Comparison of ENCODE assay signal across 1 cellular context in the genomic region with DNA sequence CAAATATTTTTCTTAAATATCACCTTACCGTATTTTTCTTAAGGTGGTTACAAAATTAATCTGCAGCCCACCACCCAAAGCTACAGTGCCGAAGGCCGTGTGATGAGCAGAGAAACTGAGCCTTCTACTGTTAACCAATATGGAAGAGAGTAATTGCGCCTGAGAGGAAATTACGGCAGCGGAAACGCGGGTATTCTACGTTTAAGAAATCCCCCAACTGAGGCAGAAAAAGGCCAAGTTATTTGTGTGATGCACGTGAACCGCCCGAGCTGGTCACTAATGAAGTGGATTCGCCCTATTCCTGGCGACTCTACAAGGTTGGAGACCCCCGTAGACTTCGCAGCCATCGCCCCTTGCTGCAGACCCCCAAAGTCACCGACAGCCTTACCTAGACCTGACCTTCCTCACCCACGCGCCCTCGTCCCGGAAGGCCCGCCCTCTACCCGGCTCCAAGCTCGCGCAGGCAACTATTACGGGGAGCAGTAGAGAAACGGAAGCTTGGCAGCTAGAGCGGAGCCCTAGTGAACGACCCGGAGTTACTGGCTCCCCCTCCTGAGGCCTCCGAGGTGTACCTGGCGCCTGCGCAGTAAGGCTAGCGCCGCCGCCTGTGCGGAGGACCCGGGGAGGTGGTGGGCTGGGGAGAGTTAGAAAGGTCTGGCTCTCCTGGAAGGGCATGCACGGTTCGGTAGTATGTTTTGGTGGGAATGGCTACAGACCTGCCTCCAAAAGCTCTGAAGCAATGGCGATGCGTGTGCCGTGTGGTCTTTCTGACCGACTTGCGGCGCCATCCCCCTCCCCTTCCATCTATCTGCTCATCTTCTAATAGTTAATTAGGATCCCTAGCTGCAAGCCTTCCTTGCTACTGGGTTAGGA.
A peak's percentile ranks its signal among the peaks of the same experiment; 100 is the strongest.
TF ChIP-seq lines count a peak whose summit lies in the region.

Gene MRPS33, minus strand, starts transcription at position 430 of the 873 bp plus-strand sequence. CDS start 4,319 bp downstream, outside the sequence.

TF ChIP-seq in HEK293, 187 proteins besides CTCF, POLR2A, EP300 and RAD21 (continued from another document and continues in another):
- TF ChIP-seq ZNF202 (tag by site-specific recombination; IDR thresholded peaks at IDR 0.05; ENCODE audit: borderline replicate concordance) (no peak), ZNF311 (tag by site-specific recombination; IDR thresholded peaks at IDR 0.05; ENCODE audit: borderline replicate concordance) (no peak), ZBTB21 (tag by site-specific recombination; IDR thresholded peaks at IDR 0.05) (peak; percentile 65), TRIM28 (IDR thresholded peaks at IDR 0.05; ENCODE audit: borderline replicate concordance, low read length) (peak; percentile 96), SP2 (tag by site-specific recombination; IDR thresholded peaks at IDR 0.05) (peak; percentile 84), ZNF366 (tag by site-specific recombination; conservative IDR thresholded peaks at IDR 0.05) (0 out of 2 replicates have a peak, but pooled peaks have one; percentile 4), ZBTB20 (tag by site-specific recombination; IDR thresholded peaks at IDR 0.05) (peak; percentile 55; the same call in 1 of the 2 replicates), ZNF76 (tag by site-specific recombination; IDR thresholded peaks at IDR 0.05; ENCODE audit: borderline replicate concordance, low read depth) (peak; percentile 77; the same call in 1 of the 2 replicates), ZNF398 (tag by site-specific recombination; IDR thresholded peaks at IDR 0.05) (no peak), ZNF16 (tag by site-specific recombination; IDR thresholded peaks at IDR 0.05; ENCODE audit: low read depth) (peak; percentile 8; the same call in 1 of the 2 replicates), ZBTB7A (tag by site-specific recombination; IDR thresholded peaks at IDR 0.05; ENCODE audit: low read depth) (0 out of 2 replicates have a peak, but pooled peaks have one; percentile 60), ZSCAN23 (tag by site-specific recombination; IDR thresholded peaks at IDR 0.05) (0 out of 2 replicates have a peak, but pooled peaks have one; percentile 9), ZNF146 (tag by site-specific recombination; IDR thresholded peaks at IDR 0.05) (no peak; the same call in 1 of the 2 replicates), ZNF692 (tag by site-specific recombination; IDR thresholded peaks at IDR 0.05) (peak; percentile 73), ZNF239 (tag by site-specific recombination; IDR thresholded peaks at IDR 0.05) (no peak), ZNF580 (tag by site-specific recombination; IDR thresholded peaks at IDR 0.05) (peak; percentile 85; the same call in 1 of the 2 replicates), ZXDB (tag by site-specific recombination; IDR thresholded peaks at IDR 0.05) (peak; percentile 93), ZNF10 (tag by site-specific recombination; IDR thresholded peaks at IDR 0.05) (peak; percentile 50; the same call in 1 of the 2 replicates), ZNF561 (tag by site-specific recombination; IDR thresholded peaks at IDR 0.05; ENCODE audit: borderline replicate concordance) (peak; percentile 77; the same call in 1 of the 2 replicates), OVOL3 (tag by site-specific recombination; IDR thresholded peaks at IDR 0.05) (peak; percentile 59; the same call in 1 of the 2 replicates), ZNF560 (tag by site-specific recombination; IDR thresholded peaks at IDR 0.05; ENCODE audit: borderline replicate concordance) (no peak), ZNF391 (tag by site-specific recombination; IDR thresholded peaks at IDR 0.05; ENCODE audit: borderline replicate concordance, low read depth) (peak; percentile 22; the same call in 1 of the 2 replicates), KLF9 (tag by site-specific recombination; IDR thresholded peaks at IDR 0.05; ENCODE audit: low read depth) (peak; percentile 33), ZSCAN16 (tag by site-specific recombination; IDR thresholded peaks at IDR 0.05) (no peak), ZNF660 (tag by site-specific recombination; IDR thresholded peaks at IDR 0.05) (peak; percentile 91), ZNF155 (tag by site-specific recombination; IDR thresholded peaks at IDR 0.05) (no peak), ZNF558 (tag by site-specific recombination; IDR thresholded peaks at IDR 0.05) (no peak), GLIS1 (tag by site-specific recombination; IDR thresholded peaks at IDR 0.05) (peak; percentile 46), ZNF785 (tag by site-specific recombination; IDR thresholded peaks at IDR 0.05) (no peak), ZSCAN5A (tag by site-specific recombination; IDR thresholded peaks at IDR 0.05) (peak; percentile 77), ZFHX2 (tag by site-specific recombination; conservative IDR thresholded peaks at IDR 0.05) (peak; percentile 88)
- TF ChIP-seq, protein P1, sequence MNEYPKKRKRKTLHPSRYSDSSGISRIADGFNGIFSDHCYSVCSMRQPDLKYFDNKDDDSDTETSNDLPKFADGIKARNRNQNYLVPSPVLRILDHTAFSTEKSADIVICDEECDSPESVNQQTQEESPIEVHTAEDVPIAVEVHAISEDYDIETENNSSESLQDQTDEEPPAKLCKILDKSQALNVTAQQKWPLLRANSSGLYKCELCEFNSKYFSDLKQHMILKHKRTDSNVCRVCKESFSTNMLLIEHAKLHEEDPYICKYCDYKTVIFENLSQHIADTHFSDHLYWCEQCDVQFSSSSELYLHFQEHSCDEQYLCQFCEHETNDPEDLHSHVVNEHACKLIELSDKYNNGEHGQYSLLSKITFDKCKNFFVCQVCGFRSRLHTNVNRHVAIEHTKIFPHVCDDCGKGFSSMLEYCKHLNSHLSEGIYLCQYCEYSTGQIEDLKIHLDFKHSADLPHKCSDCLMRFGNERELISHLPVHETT (tag by site-specific recombination; IDR thresholded peaks at IDR 0.05), result peak; percentile 83
- TF ChIP-seq, protein P2, sequence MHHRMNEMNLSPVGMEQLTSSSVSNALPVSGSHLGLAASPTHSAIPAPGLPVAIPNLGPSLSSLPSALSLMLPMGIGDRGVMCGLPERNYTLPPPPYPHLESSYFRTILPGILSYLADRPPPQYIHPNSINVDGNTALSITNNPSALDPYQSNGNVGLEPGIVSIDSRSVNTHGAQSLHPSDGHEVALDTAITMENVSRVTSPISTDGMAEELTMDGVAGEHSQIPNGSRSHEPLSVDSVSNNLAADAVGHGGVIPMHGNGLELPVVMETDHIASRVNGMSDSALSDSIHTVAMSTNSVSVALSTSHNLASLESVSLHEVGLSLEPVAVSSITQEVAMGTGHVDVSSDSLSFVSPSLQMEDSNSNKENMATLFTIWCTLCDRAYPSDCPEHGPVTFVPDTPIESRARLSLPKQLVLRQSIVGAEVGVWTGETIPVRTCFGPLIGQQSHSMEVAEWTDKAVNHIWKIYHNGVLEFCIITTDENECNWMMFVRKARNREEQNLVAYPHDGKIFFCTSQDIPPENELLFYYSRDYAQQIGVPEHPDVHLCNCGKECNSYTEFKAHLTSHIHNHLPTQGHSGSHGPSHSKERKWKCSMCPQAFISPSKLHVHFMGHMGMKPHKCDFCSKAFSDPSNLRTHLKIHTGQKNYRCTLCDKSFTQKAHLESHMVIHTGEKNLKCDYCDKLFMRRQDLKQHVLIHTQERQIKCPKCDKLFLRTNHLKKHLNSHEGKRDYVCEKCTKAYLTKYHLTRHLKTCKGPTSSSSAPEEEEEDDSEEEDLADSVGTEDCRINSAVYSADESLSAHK (tag by site-specific recombination; IDR thresholded peaks at IDR 0.05), result 0 out of 2 replicates have a peak, but pooled peaks have one; percentile 14
- TF ChIP-seq, protein P3, sequence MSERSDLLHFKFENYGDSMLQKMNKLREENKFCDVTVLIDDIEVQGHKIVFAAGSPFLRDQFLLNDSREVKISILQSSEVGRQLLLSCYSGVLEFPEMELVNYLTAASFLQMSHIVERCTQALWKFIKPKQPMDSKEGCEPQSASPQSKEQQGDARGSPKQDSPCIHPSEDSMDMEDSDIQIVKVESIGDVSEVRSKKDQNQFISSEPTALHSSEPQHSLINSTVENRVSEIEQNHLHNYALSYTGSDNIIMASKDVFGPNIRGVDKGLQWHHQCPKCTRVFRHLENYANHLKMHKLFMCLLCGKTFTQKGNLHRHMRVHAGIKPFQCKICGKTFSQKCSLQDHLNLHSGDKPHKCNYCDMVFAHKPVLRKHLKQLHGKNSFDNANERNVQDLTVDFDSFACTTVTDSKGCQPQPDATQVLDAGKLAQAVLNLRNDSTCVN (tag by site-specific recombination; optimal IDR thresholded peaks at IDR 0.05), result peak; percentile 84
- TF ChIP-seq, protein P4, sequence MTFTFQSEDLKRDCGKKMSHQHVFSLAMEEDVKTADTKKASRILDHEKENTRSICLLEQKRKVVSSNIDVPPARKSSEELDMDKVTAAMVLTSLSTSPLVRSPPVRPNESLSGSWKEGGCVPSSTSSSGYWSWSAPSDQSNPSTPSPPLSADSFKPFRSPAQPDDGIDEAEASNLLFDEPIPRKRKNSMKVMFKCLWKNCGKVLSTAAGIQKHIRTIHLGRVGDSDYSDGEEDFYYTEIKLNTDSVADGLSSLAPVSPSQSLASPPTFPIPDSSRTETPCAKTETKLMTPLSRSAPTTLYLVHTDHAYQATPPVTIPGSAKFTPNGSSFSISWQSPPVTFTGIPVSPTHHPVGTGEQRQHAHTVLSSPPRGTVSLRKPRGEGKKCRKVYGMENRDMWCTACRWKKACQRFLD (tag by site-specific recombination; IDR thresholded peaks at IDR 0.05), result no peak
- TF ChIP-seq, protein P5, sequence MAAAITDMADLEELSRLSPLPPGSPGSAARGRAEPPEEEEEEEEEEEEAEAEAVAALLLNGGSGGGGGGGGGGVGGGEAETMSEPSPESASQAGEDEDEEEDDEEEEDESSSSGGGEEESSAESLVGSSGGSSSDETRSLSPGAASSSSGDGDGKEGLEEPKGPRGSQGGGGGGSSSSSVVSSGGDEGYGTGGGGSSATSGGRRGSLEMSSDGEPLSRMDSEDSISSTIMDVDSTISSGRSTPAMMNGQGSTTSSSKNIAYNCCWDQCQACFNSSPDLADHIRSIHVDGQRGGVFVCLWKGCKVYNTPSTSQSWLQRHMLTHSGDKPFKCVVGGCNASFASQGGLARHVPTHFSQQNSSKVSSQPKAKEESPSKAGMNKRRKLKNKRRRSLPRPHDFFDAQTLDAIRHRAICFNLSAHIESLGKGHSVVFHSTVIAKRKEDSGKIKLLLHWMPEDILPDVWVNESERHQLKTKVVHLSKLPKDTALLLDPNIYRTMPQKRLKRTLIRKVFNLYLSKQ (tag by site-specific recombination; IDR thresholded peaks at IDR 0.05; ENCODE audit: borderline replicate concordance), result no peak
- TF ChIP-seq, protein P6, sequence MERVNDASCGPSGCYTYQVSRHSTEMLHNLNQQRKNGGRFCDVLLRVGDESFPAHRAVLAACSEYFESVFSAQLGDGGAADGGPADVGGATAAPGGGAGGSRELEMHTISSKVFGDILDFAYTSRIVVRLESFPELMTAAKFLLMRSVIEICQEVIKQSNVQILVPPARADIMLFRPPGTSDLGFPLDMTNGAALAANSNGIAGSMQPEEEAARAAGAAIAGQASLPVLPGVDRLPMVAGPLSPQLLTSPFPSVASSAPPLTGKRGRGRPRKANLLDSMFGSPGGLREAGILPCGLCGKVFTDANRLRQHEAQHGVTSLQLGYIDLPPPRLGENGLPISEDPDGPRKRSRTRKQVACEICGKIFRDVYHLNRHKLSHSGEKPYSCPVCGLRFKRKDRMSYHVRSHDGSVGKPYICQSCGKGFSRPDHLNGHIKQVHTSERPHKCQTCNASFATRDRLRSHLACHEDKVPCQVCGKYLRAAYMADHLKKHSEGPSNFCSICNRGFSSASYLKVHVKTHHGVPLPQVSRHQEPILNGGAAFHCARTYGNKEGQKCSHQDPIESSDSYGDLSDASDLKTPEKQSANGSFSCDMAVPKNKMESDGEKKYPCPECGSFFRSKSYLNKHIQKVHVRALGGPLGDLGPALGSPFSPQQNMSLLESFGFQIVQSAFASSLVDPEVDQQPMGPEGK (tag by site-specific recombination; IDR thresholded peaks at IDR 0.05), result peak; percentile 65
- TF ChIP-seq, protein P7, sequence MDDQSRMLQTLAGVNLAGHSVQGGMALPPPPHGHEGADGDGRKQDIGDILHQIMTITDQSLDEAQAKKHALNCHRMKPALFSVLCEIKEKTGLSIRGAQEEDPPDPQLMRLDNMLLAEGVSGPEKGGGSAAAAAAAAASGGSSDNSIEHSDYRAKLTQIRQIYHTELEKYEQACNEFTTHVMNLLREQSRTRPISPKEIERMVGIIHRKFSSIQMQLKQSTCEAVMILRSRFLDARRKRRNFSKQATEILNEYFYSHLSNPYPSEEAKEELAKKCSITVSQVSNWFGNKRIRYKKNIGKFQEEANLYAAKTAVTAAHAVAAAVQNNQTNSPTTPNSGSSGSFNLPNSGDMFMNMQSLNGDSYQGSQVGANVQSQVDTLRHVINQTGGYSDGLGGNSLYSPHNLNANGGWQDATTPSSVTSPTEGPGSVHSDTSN (CRISPR knock-in tag; IDR thresholded peaks at IDR 0.05), result peak; percentile 73; the same call in 1 of the 2 replicates
